16 cellular contexts compared by ENCODE assay signal in the genomic region with DNA sequence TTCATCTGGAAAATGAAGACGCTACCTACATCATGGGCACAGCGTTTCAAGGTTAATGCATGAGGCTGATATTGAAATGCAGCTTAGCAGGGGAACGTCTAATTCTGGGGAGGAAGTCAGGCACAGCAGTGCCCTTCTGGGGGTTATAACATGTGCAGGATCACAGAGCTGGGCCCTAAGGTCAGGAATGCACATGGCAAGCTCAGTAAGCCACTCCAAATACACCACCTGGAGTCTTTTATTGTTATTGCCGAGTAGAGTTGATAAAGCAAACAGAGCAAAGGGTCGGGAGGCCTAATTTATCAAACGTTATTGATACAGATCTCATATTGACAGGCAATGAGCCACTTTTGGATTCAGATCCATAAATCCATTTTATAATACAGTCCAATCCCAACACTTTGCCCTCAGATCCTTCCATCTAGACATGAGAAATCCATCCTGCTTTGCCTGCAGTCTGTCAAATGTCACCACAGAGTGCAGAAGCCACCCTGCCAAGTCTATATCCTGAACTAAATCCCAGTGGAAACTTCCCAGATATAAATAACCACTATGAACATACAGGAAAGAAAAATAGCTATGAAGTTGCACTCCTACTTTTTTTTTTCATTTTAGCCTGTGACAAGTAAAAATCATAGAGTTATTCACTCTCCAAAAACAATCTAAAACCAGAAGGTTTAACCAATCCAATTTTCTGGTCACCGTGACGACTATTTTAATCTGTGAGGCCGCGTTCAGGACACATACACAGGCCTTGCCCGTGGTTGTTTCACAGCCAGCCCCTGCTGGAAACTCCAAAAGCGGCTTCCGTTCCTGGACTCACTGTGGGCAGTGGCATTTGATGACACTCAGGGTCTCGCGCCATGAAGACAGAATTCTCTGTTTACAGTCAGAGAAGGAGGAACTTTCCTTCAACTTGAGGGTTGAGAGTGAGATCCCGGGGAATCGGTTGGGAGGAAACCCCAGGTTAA.
DNase-seq lines count a peak whose midpoint lies in the region; ATAC-seq and TF ChIP-seq lines count a peak whose summit lies in the region.
"Had no signal": no experiment of that assay in that cellular context is flagged by ENCODE, and none has a peak within 500 bp of the region (broad histone marks: within the 10 kb centered on the region; RNA-seq: fewer than 3 reads in every experiment).

No MANE protein-coding gene starts in this region.

- no peak overlapping the region for H3K18ac ChIP-seq in neuronal stem cell (ENCODE audit: low read length)

- H3K27ac Mint-ChIP-seq in type B pancreatic cell = peak overlapping the region; percentile 19
- H3K27ac Mint-ChIP-seq: activated naive CD8-positive, alpha-beta T cell treated with anti-CD3 and anti-CD28 coated beads, Interleukin-2, amount 10 ng/mL, durations not matched to agents 7 days and 5 days; CD4-positive, alpha-beta T cell had no signal

- H2BK120ac ChIP-seq in neuronal stem cell (ENCODE audit: low read depth, low read length) = no peak overlapping the region

- ATAC-seq in Right ventricle myocardium inferior = peak; percentile 57

- H3K9me3 ChIP-seq in right atrium auricular region (no peaks in the 10 kb centered on the region), neuronal stem cell (replicated peaks in 1 of 2; ENCODE audit: control insufficient read depth in 2 of 2, insufficient read depth in 1 of 2, low read depth in 1 of 2, low read length in 2 of 2) (no peaks in the 10 kb centered on the region)

- H3K27me3 ChIP-seq in right atrium auricular region (no peaks in the 10 kb centered on the region), neuronal stem cell (ENCODE audit: control insufficient read depth in 3 of 3, insufficient read depth in 3 of 3, low read depth in 1 of 3, low read length in 3 of 3) (peaks cover 0 to 8% (median 0%) of the 10 kb centered on the region in 3 experiments)

- no peaks in the 10 kb centered on the region for H3K79me1 ChIP-seq in neuronal stem cell (ENCODE audit: low read depth, low read length)

- no peaks in the 10 kb centered on the region for H3K36me3 Mint-ChIP-seq in type B pancreatic cell
- H3K36me3 Mint-ChIP-seq: activated naive CD8-positive, alpha-beta T cell treated with anti-CD3 and anti-CD28 coated beads, Interleukin-2, amount 10 ng/mL, durations not matched to agents 7 days and 5 days had no signal

- no peak overlapping the region for H2BK5ac ChIP-seq in neuronal stem cell (ENCODE audit: low read length)

- no peak overlapping the region for H3K14ac ChIP-seq in neuronal stem cell (ENCODE audit: low read length)

- H3K27me3 Mint-ChIP-seq in type B pancreatic cell = no peaks in the 10 kb centered on the region
- H3K27me3 Mint-ChIP-seq: activated naive CD8-positive, alpha-beta T cell treated with anti-CD3 and anti-CD28 coated beads, Interleukin-2, amount 10 ng/mL, durations not matched to agents 7 days and 5 days had no signal

- peaks cover 36% of the 10 kb centered on the region for H3K4me1 Mint-ChIP-seq in type B pancreatic cell (ENCODE audit: unreplicated experiment)
- H3K4me1 Mint-ChIP-seq: activated naive CD8-positive, alpha-beta T cell treated with anti-CD3 and anti-CD28 coated beads, Interleukin-2, amount 10 ng/mL, durations not matched to agents 7 days and 5 days had no signal

- WGBS in neuronal stem cell (ENCODE audit: extremely low coverage in 2 of 2, insufficient read length in 2 of 2, insufficient replicate concordance in 1 of 2), 2 donors = no CpG with 5 or more reads among the region's 17 CpGs

- H3K27ac ChIP-seq in right atrium auricular region = peak overlapping the region; percentile 84 to 87
- no peak overlapping the region for H3K27ac ChIP-seq in neuronal stem cell (replicated peaks; ENCODE audit: low read length)

- intact Hi-C loops in Right ventricle myocardium inferior (cut with DNase I) = loop anchor here (5.0 to 10.0 kb wide), 4 partner anchors 168 to 877 kb away; no protein-coding TSS in a partner anchor
- intact Hi-C loops in cardiac septum (cut with DNase I) = loop anchor here (2.0 to 10.0 kb wide), 4 partner anchors 168 to 394 kb away; no protein-coding TSS in a partner anchor

- H3K9ac ChIP-seq in neuronal stem cell (ENCODE audit: low read depth, low read length, poor library complexity) = no peak overlapping the region

- no peak overlapping the region for H2AK5ac ChIP-seq in neuronal stem cell (ENCODE audit: low read depth, low read length)

- H3K4me2 ChIP-seq in neuronal stem cell (ENCODE audit: insufficient read depth, low read length, poor library complexity, severe bottlenecking) = no peak overlapping the region

- DNase-seq in Right ventricle myocardium inferior (ENCODE audit: missing footprints) (no peak), cardiac septum (ENCODE audit: low spot score) (no peak), right atrium auricular region (ENCODE audit: low spot score) (no peak), neuronal stem cell (ENCODE audit: low spot score) (no peak), type B pancreatic cell (ENCODE audit: extremely low spot score, unreplicated experiment) (no peak), SKM-1 (lab: John Stamatoyannopoulos, UW; ENCODE audit: unreplicated experiment) (no peak), Kasumi-1 (lab: John Stamatoyannopoulos, UW) (no peak), DMS114 treated with DMSO at 0.1 percent for 48 hours (lab: John Stamatoyannopoulos, UW; ENCODE audit: unreplicated experiment) (no peak)
- DNase-seq: activated naive CD8-positive, alpha-beta T cell treated with anti-CD3 and anti-CD28 coated beads, Interleukin-2, amount 10 ng/mL, durations not matched to agents 7 days and 5 days; CD4-positive, alpha-beta T cell; effector memory CD4-positive, alpha-beta T cell; H9; hippocampal formation; KBM-7; NCI-H1048; NCI-H2107 had no signal

- no peak overlapping the region for H2BK12ac ChIP-seq in neuronal stem cell (ENCODE audit: low read length)

- peak overlapping the region; percentile 37 for H3K4me3 Mint-ChIP-seq in type B pancreatic cell
- H3K4me3 Mint-ChIP-seq: activated naive CD8-positive, alpha-beta T cell treated with anti-CD3 and anti-CD28 coated beads, Interleukin-2, amount 10 ng/mL, durations not matched to agents 7 days and 5 days; CD4-positive, alpha-beta T cell; H9 had no signal

- H2BK15ac ChIP-seq in neuronal stem cell (ENCODE audit: low read length) = no peak overlapping the region

- peak overlapping the region; percentile 16 for H2AFZ ChIP-seq in neuronal stem cell (ENCODE audit: low read length)

- peaks cover 0 to 43% of the 10 kb centered on the region in 2 donors for H3K4me1 ChIP-seq in right atrium auricular region
- H3K4me1 ChIP-seq in neuronal stem cell (ENCODE audit: control insufficient read depth in 2 of 2, insufficient read depth in 1 of 2, low read depth in 1 of 2, low read length in 2 of 2) = peaks cover 11 to 12% of the 10 kb centered on the region in 2 donors

- H4K91ac ChIP-seq in neuronal stem cell (ENCODE audit: low read depth, low read length, poor library complexity) = no peak overlapping the region

- H3K36me3 ChIP-seq in right atrium auricular region (no peaks in the 10 kb centered on the region), neuronal stem cell (replicated peaks in 1 of 2; ENCODE audit: control insufficient read depth in 2 of 2, insufficient read depth in 2 of 2, low read length in 2 of 2) (no peaks in the 10 kb centered on the region)

- H3K4me3 ChIP-seq in right atrium auricular region (no peak overlapping the region), neuronal stem cell (ENCODE audit: low read length in 2 of 2) (no peak overlapping the region)

- no peak overlapping the region for H3K23ac ChIP-seq in neuronal stem cell (ENCODE audit: low read depth, low read length, poor library complexity)

- no peaks in the 10 kb centered on the region for H3K9me3 Mint-ChIP-seq in type B pancreatic cell
- H3K9me3 Mint-ChIP-seq: activated naive CD8-positive, alpha-beta T cell treated with anti-CD3 and anti-CD28 coated beads, Interleukin-2, amount 10 ng/mL, durations not matched to agents 7 days and 5 days; CD4-positive, alpha-beta T cell; H9 had no signal

- TF ChIP-seq CTCF in right atrium auricular region (IDR thresholded peaks at IDR 0.05) = no peak
- no peak for TF ChIP-seq CTCF in type B pancreatic cell (conservative IDR thresholded peaks at IDR 0.05)

- no peak overlapping the region for H3K4ac ChIP-seq in neuronal stem cell (ENCODE audit: low read length)

- no peak overlapping the region for H4K8ac ChIP-seq in neuronal stem cell (ENCODE audit: low read depth, low read length)
